26 cellular contexts compared by ENCODE assay signal in genomic region chr14:98348505-98348904, GRCh38.
"Had no signal": no experiment of that assay in that cellular context is flagged by ENCODE, and none has a peak within 500 bp of the region (broad histone marks: within the 10 kb centered on the region; RNA-seq: fewer than 3 reads in every experiment).

No MANE protein-coding gene starts in this region.

- H3K4me3 Mint-ChIP-seq: activated CD4-positive, alpha-beta memory T cell treated with anti-CD3 and anti-CD28 coated beads, Interleukin-2, amount 10 ng/mL, durations not matched to agents 7 days and 5 days; activated CD4-positive, alpha-beta T cell treated with anti-CD3 and anti-CD28 coated beads, Interleukin-2, amount 10 ng/mL, durations not matched to agents 7 days and 5 days; activated naive CD8-positive, alpha-beta T cell; activated T-cell treated with anti-CD3 and anti-CD28 coated beads, Interleukin-2, amount 50 U/mL, for 4 hours; activated T-helper 17 cell treated with anti-CD3 and anti-CD28 coated beads, Interleukin-2, amount 50 U/mL, for 72 hours had no signal

- H3K4me3 ChIP-seq: gastroesophageal sphincter, heart right ventricle had no signal

- H3K9me3 Mint-ChIP-seq: activated CD4-positive, alpha-beta memory T cell treated with anti-CD3 and anti-CD28 coated beads, Interleukin-2, amount 10 ng/mL, durations not matched to agents 7 days and 5 days; activated T-cell treated with anti-CD3 and anti-CD28 coated beads, Interleukin-2, amount 50 U/mL, for 4 hours; activated T-helper 17 cell treated with anti-CD3 and anti-CD28 coated beads, Interleukin-2, amount 50 U/mL, for 72 hours had no signal

- H3K9me3 ChIP-seq: gastroesophageal sphincter, heart right ventricle had no signal

- H3K27me3 ChIP-seq: foreskin keratinocyte, gastroesophageal sphincter had no signal

- ATAC-seq: activated T-cell treated with anti-CD3 and anti-CD28 coated beads, Interleukin-2, amount 50 U/mL, for 4 hours; activated T-helper 17 cell treated with anti-CD3 and anti-CD28 coated beads, Interleukin-2, amount 50 U/mL, for 72 hours; esophagus mucosa; foreskin keratinocyte; gastroesophageal sphincter; heart right ventricle had no signal

- H3K27ac ChIP-seq: foreskin keratinocyte, gastroesophageal sphincter, heart right ventricle had no signal

- H3K27me3 Mint-ChIP-seq: activated CD4-positive, alpha-beta memory T cell treated with anti-CD3 and anti-CD28 coated beads, Interleukin-2, amount 10 ng/mL, durations not matched to agents 7 days and 5 days; activated CD4-positive, alpha-beta T cell treated with anti-CD3 and anti-CD28 coated beads, Interleukin-2, amount 10 ng/mL, durations not matched to agents 7 days and 5 days; activated naive CD8-positive, alpha-beta T cell; activated T-helper 17 cell treated with anti-CD3 and anti-CD28 coated beads, Interleukin-2, amount 50 U/mL, for 72 hours had no signal

- H3K4me1 ChIP-seq: foreskin keratinocyte, gastroesophageal sphincter, heart right ventricle had no signal

- H3K4me1 Mint-ChIP-seq: activated CD4-positive, alpha-beta memory T cell treated with anti-CD3 and anti-CD28 coated beads, Interleukin-2, amount 10 ng/mL, durations not matched to agents 7 days and 5 days had no signal

- DNase-seq: activated CD4-positive, alpha-beta memory T cell treated with anti-CD3 and anti-CD28 coated beads, Interleukin-2, amount 10 ng/mL, durations not matched to agents 7 days and 5 days; activated CD4-positive, alpha-beta T cell treated with anti-CD3 and anti-CD28 coated beads for 4 hours; activated CD4-positive, alpha-beta T cell treated with anti-CD3 and anti-CD28 coated beads, Interleukin-2, amount 10 ng/mL, durations not matched to agents 7 days and 5 days; activated CD4-positive, alpha-beta T cell treated with anti-CD3 and anti-CD28 coated beads, Interleukin-2, amount 50 U/mL, for 4 hours; activated CD4-positive, CD25-positive, alpha-beta regulatory T cell; activated CD4-positive, CD25-positive, alpha-beta regulatory T cell treated with anti-CD3 and anti-CD28 coated beads, Interleukin-2, amount 50 U/mL, for 72 hours; activated CD8-positive, alpha-beta memory T cell treated with anti-CD3 and anti-CD28 coated beads, Interleukin-2, amount 50 U/mL, for 48 hours; activated effector memory CD4-positive, alpha-beta T cell treated with Interleukin-2 at 50 U/mL for 16 hours; activated gamma-delta T cell treated with Interleukin-2 at 50 U/mL for 16 hours; activated naive CD4-positive, alpha-beta T cell treated with anti-CD3 and anti-CD28 coated beads, Interleukin-2, amount 50 U/mL, for 16 hours; activated naive CD4-positive, alpha-beta T cell treated with Interleukin-2 at 50 U/mL for 16 hours; activated T-cell treated with anti-CD3 and anti-CD28 coated beads for 4 hours; activated T-cell treated with anti-CD3 and anti-CD28 coated beads, Interleukin-2, amount 50 U/mL, for 4 hours; amniotic stem cell; anterior cingulate cortex; caudate nucleus; cortex of kidney; dermis blood vessel endothelial cell; effector CD8-positive, alpha-beta T cell; foreskin keratinocyte; heart right ventricle; T-helper 2 cell had no signal

- H3K36me3 ChIP-seq: gastroesophageal sphincter, heart right ventricle had no signal

- H3K27ac Mint-ChIP-seq: activated CD4-positive, alpha-beta memory T cell treated with anti-CD3 and anti-CD28 coated beads, Interleukin-2, amount 10 ng/mL, durations not matched to agents 7 days and 5 days; activated CD4-positive, alpha-beta T cell treated with anti-CD3 and anti-CD28 coated beads, Interleukin-2, amount 10 ng/mL, durations not matched to agents 7 days and 5 days; activated naive CD8-positive, alpha-beta T cell; activated T-helper 17 cell treated with anti-CD3 and anti-CD28 coated beads, Interleukin-2, amount 50 U/mL, for 72 hours had no signal
